In genomic region chr16:14399397-14400284, GRCh38 we compare ENCODE assay signal across 8 cellular contexts.
DNase-seq lines count a peak whose midpoint lies in the region; ATAC-seq lines count a peak whose summit lies in the region.

No MANE protein-coding gene starts in this region.

- no peak overlapping the region for H3K27ac ChIP-seq in stomach smooth muscle (ENCODE audit: low read length)

- peak; percentile 60 for ATAC-seq in HG03095 (IDR thresholded peaks at IDR 0.05; ENCODE audit: unreplicated experiment)
- peak; percentile 94 for ATAC-seq in left ventricle myocardium superior

- peaks cover 13% of the 10 kb centered on the region for H3K4me1 ChIP-seq in stomach smooth muscle (ENCODE audit: control insufficient read depth, insufficient read depth, low read length)

- no peaks in the 10 kb centered on the region for H3K27me3 ChIP-seq in stomach smooth muscle (ENCODE audit: control insufficient read depth in 1 of 2, insufficient read depth in 2 of 2, low read length in 2 of 2)

- intact Hi-C loops in left ventricle myocardium superior (cut with micrococcal nuclease) = no loop called here

- DNase-seq in EH (ENCODE audit: low read depth) = peak; percentile 87
- DNase-seq in T1000 (lab: John Stamatoyannopoulos, UW) = peak; percentile 71
- peak; percentile 57 for DNase-seq in left ventricle myocardium superior
- no peak for DNase-seq in AML-193 (lab: John Stamatoyannopoulos, UW)
- DNase-seq in activated CD4-positive, alpha-beta T cell treated with anti-CD3 and anti-CD28 coated beads for 48 hours = no peak
- no peak for DNase-seq in activated CD4-positive, CD25-positive, alpha-beta regulatory T cell (lab: John Stamatoyannopoulos, UW)

- no peaks in the 10 kb centered on the region for H3K9me3 ChIP-seq in stomach smooth muscle (ENCODE audit: control insufficient read depth in 2 of 2, low read length in 2 of 2)

- peak overlapping the region in 1 of 2 donors; percentile 26 for H3K9ac ChIP-seq in stomach smooth muscle (ENCODE audit: low read length in 2 of 2)

- peak overlapping the region; percentile 43 to 47 for H3K4me3 ChIP-seq in stomach smooth muscle (ENCODE audit: low read length in 2 of 2)

- H3K36me3 ChIP-seq in stomach smooth muscle (ENCODE audit: control insufficient read depth in 2 of 2, insufficient read depth in 2 of 2, low read length in 2 of 2) = no peaks in the 10 kb centered on the region

Comparison
In these comparisons a context has a peak if more than half of its experiments do, and no peak if none do; other contexts are left out.
1. DNase-seq: peak in EH (single experiment), T1000 (single experiment) and left ventricle myocardium superior (single experiment); none in AML-193 (0 of 2), activated CD4-positive, alpha-beta T cell treated with anti-CD3 and anti-CD28 coated beads for 48 hours (single experiment) and activated CD4-positive, CD25-positive, alpha-beta regulatory T cell (0 of 4).